1 cellular context compared by ENCODE assay signal in genomic region chr11:60762851-60763691, GRCh38.
TF ChIP-seq lines count a peak whose summit lies in the region.

No MANE protein-coding gene starts in this region.

TF ChIP-seq in H1, 55 proteins besides CTCF, POLR2A, EP300 and RAD21:
- TF ChIP-seq HDAC6 (IDR thresholded peaks at IDR 0.05; ENCODE audit: low read depth, low read length) = no peak
- no peak for TF ChIP-seq CEBPB (IDR thresholded peaks at IDR 0.05; ENCODE audit: low read depth, low read length)
- no peak for TF ChIP-seq NANOG (IDR thresholded peaks at IDR 0.05; ENCODE audit: insufficient read depth, low read depth, low read length, poor library complexity, severe bottlenecking)
- TF ChIP-seq SP2 (IDR thresholded peaks at IDR 0.05; ENCODE audit: low read length) = no peak
- TF ChIP-seq RNF2 (IDR thresholded peaks at IDR 0.05; ENCODE audit: borderline replicate concordance, low read depth, low read length, missing control alignments, poor library complexity, severe bottlenecking) = no peak
- TF ChIP-seq PHF8 (conservative IDR thresholded peaks at IDR 0.05; ENCODE audit: low read depth, low read length) = no peak
- TF ChIP-seq GTF2F1 (IDR thresholded peaks at IDR 0.05; ENCODE audit: borderline replicate concordance, low read depth, low read length) = no peak
- no peak for TF ChIP-seq CREB1 (IDR thresholded peaks at IDR 0.05)
- TF ChIP-seq, protein P1, sequence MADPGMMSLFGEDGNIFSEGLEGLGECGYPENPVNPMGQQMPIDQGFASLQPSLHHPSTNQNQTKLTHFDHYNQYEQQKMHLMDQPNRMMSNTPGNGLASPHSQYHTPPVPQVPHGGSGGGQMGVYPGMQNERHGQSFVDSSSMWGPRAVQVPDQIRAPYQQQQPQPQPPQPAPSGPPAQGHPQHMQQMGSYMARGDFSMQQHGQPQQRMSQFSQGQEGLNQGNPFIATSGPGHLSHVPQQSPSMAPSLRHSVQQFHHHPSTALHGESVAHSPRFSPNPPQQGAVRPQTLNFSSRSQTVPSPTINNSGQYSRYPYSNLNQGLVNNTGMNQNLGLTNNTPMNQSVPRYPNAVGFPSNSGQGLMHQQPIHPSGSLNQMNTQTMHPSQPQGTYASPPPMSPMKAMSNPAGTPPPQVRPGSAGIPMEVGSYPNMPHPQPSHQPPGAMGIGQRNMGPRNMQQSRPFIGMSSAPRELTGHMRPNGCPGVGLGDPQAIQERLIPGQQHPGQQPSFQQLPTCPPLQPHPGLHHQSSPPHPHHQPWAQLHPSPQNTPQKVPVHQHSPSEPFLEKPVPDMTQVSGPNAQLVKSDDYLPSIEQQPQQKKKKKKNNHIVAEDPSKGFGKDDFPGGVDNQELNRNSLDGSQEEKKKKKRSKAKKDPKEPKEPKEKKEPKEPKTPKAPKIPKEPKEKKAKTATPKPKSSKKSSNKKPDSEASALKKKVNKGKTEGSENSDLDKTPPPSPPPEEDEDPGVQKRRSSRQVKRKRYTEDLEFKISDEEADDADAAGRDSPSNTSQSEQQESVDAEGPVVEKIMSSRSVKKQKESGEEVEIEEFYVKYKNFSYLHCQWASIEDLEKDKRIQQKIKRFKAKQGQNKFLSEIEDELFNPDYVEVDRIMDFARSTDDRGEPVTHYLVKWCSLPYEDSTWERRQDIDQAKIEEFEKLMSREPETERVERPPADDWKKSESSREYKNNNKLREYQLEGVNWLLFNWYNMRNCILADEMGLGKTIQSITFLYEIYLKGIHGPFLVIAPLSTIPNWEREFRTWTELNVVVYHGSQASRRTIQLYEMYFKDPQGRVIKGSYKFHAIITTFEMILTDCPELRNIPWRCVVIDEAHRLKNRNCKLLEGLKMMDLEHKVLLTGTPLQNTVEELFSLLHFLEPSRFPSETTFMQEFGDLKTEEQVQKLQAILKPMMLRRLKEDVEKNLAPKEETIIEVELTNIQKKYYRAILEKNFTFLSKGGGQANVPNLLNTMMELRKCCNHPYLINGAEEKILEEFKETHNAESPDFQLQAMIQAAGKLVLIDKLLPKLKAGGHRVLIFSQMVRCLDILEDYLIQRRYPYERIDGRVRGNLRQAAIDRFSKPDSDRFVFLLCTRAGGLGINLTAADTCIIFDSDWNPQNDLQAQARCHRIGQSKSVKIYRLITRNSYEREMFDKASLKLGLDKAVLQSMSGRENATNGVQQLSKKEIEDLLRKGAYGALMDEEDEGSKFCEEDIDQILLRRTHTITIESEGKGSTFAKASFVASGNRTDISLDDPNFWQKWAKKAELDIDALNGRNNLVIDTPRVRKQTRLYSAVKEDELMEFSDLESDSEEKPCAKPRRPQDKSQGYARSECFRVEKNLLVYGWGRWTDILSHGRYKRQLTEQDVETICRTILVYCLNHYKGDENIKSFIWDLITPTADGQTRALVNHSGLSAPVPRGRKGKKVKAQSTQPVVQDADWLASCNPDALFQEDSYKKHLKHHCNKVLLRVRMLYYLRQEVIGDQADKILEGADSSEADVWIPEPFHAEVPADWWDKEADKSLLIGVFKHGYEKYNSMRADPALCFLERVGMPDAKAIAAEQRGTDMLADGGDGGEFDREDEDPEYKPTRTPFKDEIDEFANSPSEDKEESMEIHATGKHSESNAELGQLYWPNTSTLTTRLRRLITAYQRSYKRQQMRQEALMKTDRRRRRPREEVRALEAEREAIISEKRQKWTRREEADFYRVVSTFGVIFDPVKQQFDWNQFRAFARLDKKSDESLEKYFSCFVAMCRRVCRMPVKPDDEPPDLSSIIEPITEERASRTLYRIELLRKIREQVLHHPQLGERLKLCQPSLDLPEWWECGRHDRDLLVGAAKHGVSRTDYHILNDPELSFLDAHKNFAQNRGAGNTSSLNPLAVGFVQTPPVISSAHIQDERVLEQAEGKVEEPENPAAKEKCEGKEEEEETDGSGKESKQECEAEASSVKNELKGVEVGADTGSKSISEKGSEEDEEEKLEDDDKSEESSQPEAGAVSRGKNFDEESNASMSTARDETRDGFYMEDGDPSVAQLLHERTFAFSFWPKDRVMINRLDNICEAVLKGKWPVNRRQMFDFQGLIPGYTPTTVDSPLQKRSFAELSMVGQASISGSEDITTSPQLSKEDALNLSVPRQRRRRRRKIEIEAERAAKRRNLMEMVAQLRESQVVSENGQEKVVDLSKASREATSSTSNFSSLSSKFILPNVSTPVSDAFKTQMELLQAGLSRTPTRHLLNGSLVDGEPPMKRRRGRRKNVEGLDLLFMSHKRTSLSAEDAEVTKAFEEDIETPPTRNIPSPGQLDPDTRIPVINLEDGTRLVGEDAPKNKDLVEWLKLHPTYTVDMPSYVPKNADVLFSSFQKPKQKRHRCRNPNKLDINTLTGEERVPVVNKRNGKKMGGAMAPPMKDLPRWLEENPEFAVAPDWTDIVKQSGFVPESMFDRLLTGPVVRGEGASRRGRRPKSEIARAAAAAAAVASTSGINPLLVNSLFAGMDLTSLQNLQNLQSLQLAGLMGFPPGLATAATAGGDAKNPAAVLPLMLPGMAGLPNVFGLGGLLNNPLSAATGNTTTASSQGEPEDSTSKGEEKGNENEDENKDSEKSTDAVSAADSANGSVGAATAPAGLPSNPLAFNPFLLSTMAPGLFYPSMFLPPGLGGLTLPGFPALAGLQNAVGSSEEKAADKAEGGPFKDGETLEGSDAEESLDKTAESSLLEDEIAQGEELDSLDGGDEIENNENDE (IDR thresholded peaks at IDR 0.05; ENCODE audit: insufficient replicate concordance, low read length) = no peak
- TF ChIP-seq POLR2AphosphoS5 (IDR thresholded peaks at IDR 0.05; ENCODE audit: low read depth, low read length) = no peak
TF ChIP-seq in H1: peak in this region for 0.
